Comparison of ENCODE assay signal across 23 cellular contexts in the genomic region with DNA sequence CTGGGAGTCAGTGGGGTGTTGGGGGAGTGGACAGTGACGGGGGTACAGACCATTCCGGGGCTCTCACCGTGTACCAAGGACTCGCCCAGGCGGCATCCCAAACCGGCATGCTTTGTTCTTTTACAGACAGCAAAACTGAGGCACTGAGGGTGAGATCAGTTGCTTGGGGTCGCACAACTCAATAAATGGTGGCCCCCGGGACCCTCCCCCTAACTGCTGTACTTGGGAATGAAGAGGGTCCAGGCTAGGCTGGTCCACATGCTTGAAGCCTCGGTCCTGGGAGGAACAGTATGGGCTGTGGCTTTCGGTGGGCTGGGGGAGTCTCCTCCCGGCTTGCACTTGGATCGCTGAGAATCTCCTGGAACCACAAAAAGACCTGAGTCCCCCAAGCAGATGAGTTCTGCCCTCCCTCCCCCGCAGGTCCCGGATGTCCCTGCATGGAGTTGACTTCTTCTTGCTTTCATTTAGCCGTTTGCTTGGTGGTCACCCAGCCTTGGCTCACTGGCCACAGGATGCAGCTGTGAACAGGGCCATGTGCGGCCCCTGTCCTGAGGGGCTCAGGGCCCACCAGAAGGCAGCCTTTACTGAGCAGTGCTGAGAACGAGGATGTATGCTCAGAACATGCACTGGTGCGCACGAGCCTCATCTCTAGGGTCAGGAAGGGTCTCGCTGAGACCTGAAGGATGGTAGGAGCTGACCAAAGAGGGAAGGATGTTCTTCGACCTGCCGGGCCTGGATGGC. TPM values are rescaled to one million over a fixed set of nuclear protein-coding genes. Genes with fewer than 3 reads are reported as not detected.
DNase-seq lines count a peak whose midpoint lies in the region; ATAC-seq, FAIRE-seq and TF ChIP-seq lines count a peak whose summit lies in the region.
"Had no signal": no experiment of that assay in that cellular context is flagged by ENCODE, and none has a peak within 500 bp of the region (broad histone marks: within the 10 kb centered on the region; RNA-seq: fewer than 3 reads in every experiment).

No MANE protein-coding gene starts in this region.

- peaks cover 21 to 46% (median 26%) of the 10 kb centered on the region in 3 donors for H3K27me3 Mint-ChIP-seq in CD14-positive monocyte (ENCODE audit: low read depth in 3 of 3)
- H3K27me3 Mint-ChIP-seq in CD8-positive, alpha-beta T cell (ENCODE audit: low read depth) = peaks cover 36% of the 10 kb centered on the region
- H3K27me3 Mint-ChIP-seq in activated CD4-positive, alpha-beta memory T cell treated with anti-CD3 and anti-CD28 coated beads, Interleukin-2, amount 10 ng/mL, durations not matched to agents 7 days and 5 days = peaks cover 24% of the 10 kb centered on the region

- no peak overlapping the region for H3K4me3 Mint-ChIP-seq in CD14-positive monocyte
- no peak overlapping the region for H3K4me3 Mint-ChIP-seq in CD8-positive, alpha-beta T cell
- H3K4me3 Mint-ChIP-seq in activated CD4-positive, alpha-beta memory T cell treated with anti-CD3 and anti-CD28 coated beads, Interleukin-2, amount 10 ng/mL, durations not matched to agents 7 days and 5 days = no peak overlapping the region
- H3K4me3 Mint-ChIP-seq: B cell; CD4-positive, alpha-beta T cell had no signal

- peaks cover 0 to 2% (median 2%) of the 10 kb centered on the region in 7 donors for H3K9me3 Mint-ChIP-seq in CD14-positive monocyte
- no peaks in the 10 kb centered on the region for H3K9me3 Mint-ChIP-seq in CD8-positive, alpha-beta T cell
- H3K9me3 Mint-ChIP-seq in activated CD4-positive, alpha-beta memory T cell treated with anti-CD3 and anti-CD28 coated beads, Interleukin-2, amount 10 ng/mL, durations not matched to agents 7 days and 5 days = no peaks in the 10 kb centered on the region
- H3K9me3 Mint-ChIP-seq: CD4-positive, alpha-beta T cell had no signal

- H3K9me1 ChIP-seq in K562 (ENCODE audit: control insufficient read depth, insufficient read depth, low read length) = peaks cover 15% of the 10 kb centered on the region

- H3K27ac Mint-ChIP-seq in CD14-positive monocyte = peak overlapping the region in 1 of 7 donors; percentile 52
- no peak overlapping the region for H3K27ac Mint-ChIP-seq in CD8-positive, alpha-beta T cell
- no peak overlapping the region for H3K27ac Mint-ChIP-seq in activated CD4-positive, alpha-beta memory T cell treated with anti-CD3 and anti-CD28 coated beads, Interleukin-2, amount 10 ng/mL, durations not matched to agents 7 days and 5 days
- H3K27ac Mint-ChIP-seq: B cell; CD4-positive, alpha-beta T cell had no signal

- H3K9ac ChIP-seq in K562 (ENCODE audit: insufficient read depth in 1 of 2, low read depth in 2 of 2, low read length in 2 of 2) (peak overlapping the region in 1 of 2 experiments; percentile 29; a peak in 2 of 4 replicates), Karpas-422 (ENCODE audit: low read length) (no peak overlapping the region)

- TF ChIP-seq POLR2A in K562 (conservative IDR thresholded peaks at IDR 0.05) (no peak), testis (IDR thresholded peaks at IDR 0.05) (no peak)

- H3K79me2 ChIP-seq in K562 (ENCODE audit: control insufficient read depth, insufficient read depth, low read length) (no peaks in the 10 kb centered on the region), Karpas-422 (ENCODE audit: low read length) (no peaks in the 10 kb centered on the region)

- H2AFZ ChIP-seq in K562 (ENCODE audit: low read depth, low read length) = no peak overlapping the region
- H2AFZ ChIP-seq in Karpas-422 (ENCODE audit: low read length) = no peak overlapping the region

- H3K4me2 ChIP-seq in K562 (ENCODE audit: insufficient read depth, low read length) (no peak overlapping the region), Karpas-422 (ENCODE audit: low read depth, low read length, poor library complexity, severe bottlenecking) (no peak overlapping the region)

- WGBS in K562 (ENCODE audit: insufficient coverage, low coverage, missing lambda C conversion rate) = 9% methylated on average over 22 of the region's 22 CpGs
- 93 to 95% methylated on average over 20 to 21 of the region's 22 CpGs for WGBS in mesodermal cell (ENCODE audit: insufficient coverage in 2 of 2), 2 experiments
- WGBS in testis, 2 donors = 55 to 67% methylated on average over 16 to 22 of the region's 22 CpGs

- intact Hi-C loops in CD14-positive monocyte (cut with micrococcal nuclease) = no loop called here
- intact Hi-C loops in K562 (cut with micrococcal nuclease) = no loop called here
- intact Hi-C loops in testis (cut with DNase I; ENCODE audit: low total_unique reads) = loop anchor here (5.0 kb wide), 1 partner anchor 34 kb away; no protein-coding TSS in a partner anchor
- intact Hi-C loops in CD8-positive, alpha-beta T cell (cut with DNase I, micrococcal nuclease) = no loop called here

- peak; percentile 37 for DNase-seq in CD14-positive monocyte (ENCODE audit: low spot score)
- DNase-seq in K562 (ENCODE audit: extremely low read depth in 1 of 4, low spot score in 3 of 4) = peak in 3 of 4 experiments; percentile 60 to 69 (median 62)
- no peak for DNase-seq in testis
- DNase-seq in Karpas-422 = no peak
- no peak for DNase-seq in CD8-positive, alpha-beta T cell
- no peak for DNase-seq in activated CD4-positive, alpha-beta memory T cell treated with anti-CD3 and anti-CD28 coated beads, Interleukin-2, amount 10 ng/mL, durations not matched to agents 7 days and 5 days
- DNase-seq: Calu3; CD4-positive, alpha-beta T cell; DMS53; EL; GOT3; NCI-H1092; NCI-H1436 treated with DMSO at 0.1 percent for 48 hours; NCI-H2029; NCI-H446; NK-92 treated with Interleukin-12 subunit alpha and Interleukin-12 subunit beta, amount 100 ng/mL, for 24 hours; Peyer's patch had no signal

- no peak for TF ChIP-seq EP300 in K562 (IDR thresholded peaks at IDR 0.05; ENCODE audit: low read length)

- no peak for FAIRE-seq in K562 (lab: Jason Lieb, UNC)
- FAIRE-seq: GM12891, GM19239 had no signal

- H3K9me3 ChIP-seq in K562 (replicated peaks; ENCODE audit: control insufficient read depth, insufficient read depth, low read depth, low read length) (no peaks in the 10 kb centered on the region), mesodermal cell (ENCODE audit: control insufficient read depth, low read length) (no peaks in the 10 kb centered on the region), testis (no peaks in the 10 kb centered on the region), Karpas-422 (ENCODE audit: low read length) (no peaks in the 10 kb centered on the region)
- H3K9me3 ChIP-seq in CD8-positive, alpha-beta T cell (ENCODE audit: low read length) = no peaks in the 10 kb centered on the region
- H3K9me3 ChIP-seq: MG63, Peyer's patch, SJSA1 had no signal

- H3K9me2 ChIP-seq in Karpas-422 (replicated peaks; ENCODE audit: insufficient read depth, low read length) = no peaks in the 10 kb centered on the region

- H3K4me3 ChIP-seq in K562 = no peak overlapping the region
- H3K4me3 ChIP-seq in mesodermal cell (ENCODE audit: extremely low read depth, insufficient read depth, low read length, poor library complexity, severe bottlenecking) = no peak overlapping the region
- H3K4me3 ChIP-seq in testis = no peak overlapping the region
- H3K4me3 ChIP-seq in Karpas-422 (ENCODE audit: low read length) = no peak overlapping the region
- H3K4me3 ChIP-seq in CD8-positive, alpha-beta T cell (ENCODE audit: low read depth, low read length) = no peak overlapping the region
- H3K4me3 ChIP-seq: MG63, Peyer's patch, SJSA1 had no signal

- H3K4me1 ChIP-seq in K562 (replicated peaks in 1 of 2; ENCODE audit: control insufficient read depth in 2 of 2, insufficient read depth in 2 of 2, low read length in 2 of 2) (peaks cover 7 to 30% of the 10 kb centered on the region in 2 experiments; a peak in 3 of 5 replicates), mesodermal cell (ENCODE audit: control insufficient read depth, insufficient read depth, low read length, poor library complexity, severe bottlenecking) (no peaks in the 10 kb centered on the region), testis (peaks cover 37% of the 10 kb centered on the region), Karpas-422 (ENCODE audit: low read length) (no peaks in the 10 kb centered on the region)
- H3K4me1 ChIP-seq in CD8-positive, alpha-beta T cell (ENCODE audit: insufficient read depth, low read length) = no peaks in the 10 kb centered on the region

- H3K36me3 ChIP-seq in K562 (ENCODE audit: control insufficient read depth, insufficient read depth, low read length) (no peaks in the 10 kb centered on the region), mesodermal cell (ENCODE audit: control insufficient read depth, insufficient read depth, low read length) (no peaks in the 10 kb centered on the region), testis (ENCODE audit: low read depth, missing control alignments) (no peaks in the 10 kb centered on the region), Karpas-422 (ENCODE audit: insufficient read depth, low read length) (no peaks in the 10 kb centered on the region)
- no peaks in the 10 kb centered on the region for H3K36me3 ChIP-seq in CD8-positive, alpha-beta T cell (ENCODE audit: insufficient read depth, low read length)
- H3K36me3 ChIP-seq: MG63, Peyer's patch, SJSA1 had no signal

- H3K27me3 ChIP-seq in K562 (ENCODE audit: control insufficient read depth in 2 of 2, insufficient read depth in 2 of 2, low read length in 2 of 2) = peaks cover 84 to 100% of the 10 kb centered on the region in 2 experiments
- no peaks in the 10 kb centered on the region for H3K27me3 ChIP-seq in testis
- H3K27me3 ChIP-seq in Karpas-422 (ENCODE audit: low read length) = no peaks in the 10 kb centered on the region
- H3K27me3 ChIP-seq in CD8-positive, alpha-beta T cell (ENCODE audit: insufficient read depth, low read length) = no peaks in the 10 kb centered on the region

- POLR2A ChIA-PET in K562 (lab: Yijun Ruan, JAX) = interaction anchor here (0.5 to 6.7 kb wide), 9 partner anchors 11 to 280 kb away, joined by 3 to 122 read pairs (median 5); no protein-coding TSS in a partner anchor
- POLR2A ChIA-PET in CD8-positive, alpha-beta T cell (lab: Charles Lee) = no interaction called here
- POLR2A ChIA-PET in activated CD4-positive, alpha-beta memory T cell treated with anti-CD3 and anti-CD28 coated beads, Interleukin-2, amount 10 ng/mL, durations not matched to agents 7 days and 5 days (lab: Charles Lee) = no interaction called here

- peaks cover 5% of the 10 kb centered on the region for H3K4me1 Mint-ChIP-seq in CD14-positive monocyte
- peaks cover 5% of the 10 kb centered on the region for H3K4me1 Mint-ChIP-seq in CD8-positive, alpha-beta T cell (ENCODE audit: low read depth)
- no peaks in the 10 kb centered on the region for H3K4me1 Mint-ChIP-seq in activated CD4-positive, alpha-beta memory T cell treated with anti-CD3 and anti-CD28 coated beads, Interleukin-2, amount 10 ng/mL, durations not matched to agents 7 days and 5 days

- no peak overlapping the region for H3K27ac ChIP-seq in K562 (ENCODE audit: extremely low read depth, low read depth, low read length)
- peak overlapping the region; percentile 2 for H3K27ac ChIP-seq in mesodermal cell (ENCODE audit: low read depth, low read length, severe bottlenecking)
- H3K27ac ChIP-seq in testis = peak overlapping the region; percentile 6 to 74
- no peak overlapping the region for H3K27ac ChIP-seq in Karpas-422 (ENCODE audit: low read length)
- no peak overlapping the region for H3K27ac ChIP-seq in CD8-positive, alpha-beta T cell (ENCODE audit: low read depth, low read length)
- H3K27ac ChIP-seq: Peyer's patch, SJSA1 had no signal

- CTCF ChIA-PET in K562 (lab: Yijun Ruan, JAX; ENCODE audit: low intra/inter-chr PET ratio) = no interaction called here
- CTCF ChIA-PET in CD8-positive, alpha-beta T cell (lab: Charles Lee) = no interaction called here
- CTCF ChIA-PET in activated CD4-positive, alpha-beta memory T cell treated with anti-CD3 and anti-CD28 coated beads, Interleukin-2, amount 10 ng/mL, durations not matched to agents 7 days and 5 days (lab: Charles Lee) = no interaction called here

- no peak for TF ChIP-seq RAD21 in K562 (CRISPR knock-in tag; conservative IDR thresholded peaks at IDR 0.05 in 1 of 2, IDR thresholded peaks at IDR 0.05 in 1 of 2)

- H3K36me3 Mint-ChIP-seq in CD14-positive monocyte = no peaks in the 10 kb centered on the region
- no peaks in the 10 kb centered on the region for H3K36me3 Mint-ChIP-seq in CD8-positive, alpha-beta T cell
- no peaks in the 10 kb centered on the region for H3K36me3 Mint-ChIP-seq in activated CD4-positive, alpha-beta memory T cell treated with anti-CD3 and anti-CD28 coated beads, Interleukin-2, amount 10 ng/mL, durations not matched to agents 7 days and 5 days (ENCODE audit: low read depth)

- no TSS peak for BruUV-seq in K562 (replicated peaks; lab: Mats Ljungman, UMichigan)

- H4K20me1 ChIP-seq in K562 (replicated peaks; ENCODE audit: control insufficient read depth, insufficient read depth, low read length) = peaks cover 49% of the 10 kb centered on the region
- H4K20me1 ChIP-seq in Karpas-422 (ENCODE audit: insufficient read depth, low read depth, low read length) = no peaks in the 10 kb centered on the region

- ATAC-seq in K562 = peak; percentile 5
- no peak for ATAC-seq in CD8-positive, alpha-beta T cell

- in situ Hi-C loops in K562 (cut with MboI) = no loop called here

- no peak for TF ChIP-seq CTCF in CD14-positive monocyte (IDR thresholded peaks at IDR 0.05)
- no peak for TF ChIP-seq CTCF in K562 (IDR thresholded peaks at IDR 0.05 in 2 of 3, conservative IDR thresholded peaks at IDR 0.05 in 1 of 3; ENCODE audit: insufficient read depth in 2 of 3, low read depth in 1 of 3, low read length in 3 of 3)
- TF ChIP-seq CTCF in testis (IDR thresholded peaks at IDR 0.05) = no peak
- no peak for TF ChIP-seq CTCF in CD8-positive, alpha-beta T cell (IDR thresholded peaks at IDR 0.05)

RNA-seq across cellular contexts. Expression of gene LAMC3, which starts 4.2 kb away (rescaled TPM):
- polyA plus RNA-seq in CD14-positive monocyte = not detected
- 0.69 TPM in 1 of 2 replicates, not detected in the other for total RNA-seq in K562 (2011; cell fraction: chromatin; rRNA removed; ENCODE audit: low replicate concordance)
- 0.26 and 0.33 TPM in 2 replicates for total RNA-seq in K562 (2011; cell fraction: nucleolus; rRNA removed)
- total RNA-seq in K562 (2011; cell fraction: nucleoplasm; rRNA removed) = 0.22 TPM in 1 of 2 replicates, not detected in the other
- total RNA-seq in K562 (2014; rRNA removed) = not detected in 2 replicates
- total RNA-seq in K562 (2014; rRNA removed; fragmentation: Illumina TruSeq; extraction: Trizol) = not detected in 2 replicates
- not detected in 2 replicates for total RNA-seq in K562 (2015; rRNA removed; fragmentation: Illumina TruSeq; extraction: Trizol)
- total RNA-seq in K562 (2021) = 0.09 TPM in 1 of 2 replicates, not detected in the other
- 0.05 and 0.10 TPM in 2 replicates for polyA plus RNA-seq in K562 (2011; rRNA removed)
- polyA plus RNA-seq in K562 (2011; cell fraction: cytosol; rRNA removed) = 0.03 and 0.66 TPM in 2 replicates
- polyA plus RNA-seq in K562 (2011; cell fraction: nucleus; rRNA removed) = 0.04 and 0.20 TPM in 2 replicates
- polyA plus RNA-seq in K562 (2012) = 0.03 and 0.07 TPM in 2 replicates
- polyA plus RNA-seq in K562 (2014; fragmentation: Illumina TruSeq; extraction: Trizol) = not detected in 2 replicates
- polyA plus RNA-seq in K562 (2014; fragmentation: Nextera tagmentation; extraction: Ambion mirVana) = not detected
- not detected in 2 replicates for polyA plus RNA-seq in K562 (2014; rRNA removed)
- not detected in 2 replicates for polyA minus RNA-seq in K562 (2011; rRNA and poly(A)+ RNA removed)
- not detected in 2 replicates for polyA minus RNA-seq in K562 (2011; cell fraction: cytosol; rRNA and poly(A)+ RNA removed)
- 0.27 TPM in 1 of 2 replicates, not detected in the other for polyA minus RNA-seq in K562 (2011; cell fraction: nucleus; rRNA and poly(A)+ RNA removed)
- polyA plus RNA-seq in mesodermal cell (2013, experiment 1 of 2) = 12.2 TPM
- polyA plus RNA-seq in mesodermal cell (2013, experiment 2 of 2) = 9.7 TPM
- total RNA-seq in testis = 100 to 1,000 TPM in 1 of 2 donors, 10 to 100 TPM in 1; 86.3 to 136 TPM
- polyA plus RNA-seq in testis (ENCODE audit: insufficient read depth, low read depth, low replicate concordance) = 35.9 TPM
- total RNA-seq in Karpas-422 (2014; rRNA removed; shearing (Covaris generic); ENCODE audit: low replicate concordance) = not detected in 2 replicates
- under 1 TPM; 0.19 to 0.43 TPM for total RNA-seq in CD8-positive, alpha-beta T cell
- total RNA-seq in activated CD4-positive, alpha-beta memory T cell treated with anti-CD3 and anti-CD28 coated beads, Interleukin-2, amount 10 ng/mL, durations not matched to agents 7 days and 5 days = not detected
- total RNA-seq: Calu3, SJSA1 had no signal

Comparison
In these comparisons a context has a peak if more than half of its experiments do, and no peak if none do; other contexts are left out.
1. DNase-seq: peak in CD14-positive monocyte (single experiment) and K562 (3 of 4); none in testis (single experiment), Karpas-422 (single experiment), CD8-positive, alpha-beta T cell (0 of 7) and activated CD4-positive, alpha-beta memory T cell treated with anti-CD3 and anti-CD28 coated beads, Interleukin-2, amount 10 ng/mL, durations not matched to agents 7 days and 5 days (single experiment).
2. H3K27ac ChIP-seq: peak in mesodermal cell (single experiment) and testis (2 of 2); none in K562 (single experiment), Karpas-422 (single experiment) and CD8-positive, alpha-beta T cell (single experiment).
3. RNA of gene LAMC3, which starts 4.2 kb away (total RNA-seq): 86.3 to 136 TPM in testis; 0.19 to 0.43 TPM in CD8-positive, alpha-beta T cell, 0.09 to 0.69 TPM in K562, not detected in Karpas-422 and not detected in activated CD4-positive, alpha-beta memory T cell treated with anti-CD3 and anti-CD28 coated beads, Interleukin-2, amount 10 ng/mL, durations not matched to agents 7 days and 5 days; every median in the first group is over 10 times any median in the second.